ENCODE assay signal across 9 cellular contexts in genomic region chr13:99313473-99313872, GRCh38. TPM values are rescaled to one million over a fixed set of nuclear protein-coding genes. Genes with fewer than 3 reads are reported as not detected.
DNase-seq lines count a peak whose midpoint lies in the region; ATAC-seq and TF ChIP-seq lines count a peak whose summit lies in the region.
"Had no signal": no experiment of that assay in that cellular context is flagged by ENCODE, and none has a peak within 500 bp of the region (broad histone marks: within the 10 kb centered on the region; RNA-seq: fewer than 3 reads in every experiment).

No MANE protein-coding gene starts in this region.

- peak in 3 of 8 donors; percentile 38 to 52 (median 47) for ATAC-seq in heart right ventricle
- no peak for ATAC-seq in Right ventricle myocardium inferior
- no peak for ATAC-seq in left lung
- ATAC-seq in HG03342 (IDR thresholded peaks at IDR 0.05; ENCODE audit: unreplicated experiment) = no peak

- intact Hi-C loops in heart right ventricle (cut with DNase I) (no loop called here), Right ventricle myocardium inferior (cut with DNase I) (no loop called here), left lung (cut with DNase I) (no loop called here), transverse colon (cut with DNase I; ENCODE audit: low total_unique reads) (no loop called here)

- WGBS in heart right ventricle, 2 donors = 56 to 64% methylated on average over 3 of the region's 3 CpGs
- 67 to 72% methylated on average over 3 of the region's 3 CpGs for WGBS in transverse colon (ENCODE audit: low coverage in 1 of 2), 2 donors

- H3K9me3 ChIP-seq in heart right ventricle = no peaks in the 10 kb centered on the region
- no peaks in the 10 kb centered on the region for H3K9me3 ChIP-seq in adipocyte (ENCODE audit: control insufficient read depth, low read length)
- no peaks in the 10 kb centered on the region for H3K9me3 ChIP-seq in left lung
- no peaks in the 10 kb centered on the region for H3K9me3 ChIP-seq in transverse colon

- TF ChIP-seq CTCF in heart right ventricle (IDR thresholded peaks at IDR 0.05) (no peak), left lung (IDR thresholded peaks at IDR 0.05) (no peak), transverse colon (IDR thresholded peaks at IDR 0.05) (no peak)

- TF ChIP-seq POLR2A in transverse colon (IDR thresholded peaks at IDR 0.05) = no peak

- no peak for TF ChIP-seq EP300 in transverse colon (IDR thresholded peaks at IDR 0.05; ENCODE audit: low read depth)

- in situ Hi-C loops in transverse colon (cut with MboI; ENCODE audit: low pct_ligation_motif_present in 1 of 4, low pct_unique_long_range_greater_than_20kb in 1 of 4, low sequenced_read_pairs in 3 of 4) = no loop called here

- H3K27me3 ChIP-seq in heart right ventricle (no peaks in the 10 kb centered on the region), adipocyte (replicated peaks; ENCODE audit: control insufficient read depth, insufficient read depth, low read length) (no peaks in the 10 kb centered on the region), left lung (no peaks in the 10 kb centered on the region), transverse colon (no peaks in the 10 kb centered on the region)

- H3K4me1 ChIP-seq in heart right ventricle = peaks cover 0 to 78% (median 22%) of the 10 kb centered on the region in 9 donors
- H3K4me1 ChIP-seq in adipocyte (ENCODE audit: control insufficient read depth, insufficient read depth, low read length) = peaks cover 42% of the 10 kb centered on the region
- H3K4me1 ChIP-seq in left lung = peaks cover 0 to 69% of the 10 kb centered on the region in 2 donors
- H3K4me1 ChIP-seq in transverse colon = peaks cover 4 to 31% (median 18%) of the 10 kb centered on the region in 4 donors

- peak overlapping the region in 1 of 10 donors; percentile 10 for H3K4me3 ChIP-seq in heart right ventricle
- no peak overlapping the region for H3K4me3 ChIP-seq in adipocyte (ENCODE audit: low read length)
- H3K4me3 ChIP-seq in left lung = no peak overlapping the region
- no peak overlapping the region for H3K4me3 ChIP-seq in transverse colon

- DNase-seq in heart right ventricle = no peak
- DNase-seq in Right ventricle myocardium inferior (ENCODE audit: missing footprints) = no peak
- DNase-seq in adipocyte (ENCODE audit: low read depth) = peak; percentile 17
- no peak for DNase-seq in left lung
- DNase-seq in transverse colon = no peak
- no peak for DNase-seq in activated effector memory CD4-positive, alpha-beta T cell treated with Interleukin-2 at 50 U/mL for 16 hours
- no peak for DNase-seq in HPDE6-E6E7 (ENCODE audit: extremely low spot score)
- DNase-seq: NCI-H774 had no signal

- H3K36me3 ChIP-seq in heart right ventricle (peaks cover 0 to 40% (median 0%) of the 10 kb centered on the region in 9 donors), adipocyte (ENCODE audit: control insufficient read depth, insufficient read depth, low read length, severe bottlenecking) (peaks cover 3% of the 10 kb centered on the region), left lung (peaks cover 0 to 6% of the 10 kb centered on the region in 2 donors), transverse colon (no peaks in the 10 kb centered on the region)

- no peak overlapping the region for H3K9ac ChIP-seq in adipocyte (ENCODE audit: low read length)

- H3K27ac ChIP-seq in heart right ventricle (peak overlapping the region in 6 of 10 donors; percentile 9 to 89 (median 34)), left lung (peak overlapping the region; percentile 40 to 67), transverse colon (peak overlapping the region; percentile 37 to 64 (median 54))

RNA-seq across cellular contexts. Expression of gene GPR183, which starts 6.3 kb away (rescaled TPM):
- total RNA-seq in heart right ventricle = 1 to 10 TPM in 8 of 10 donors, under 1 TPM in 2; 0.49 to 8.6 (median 1.6) TPM
- 1 to 10 TPM; 2.2 to 2.6 TPM for polyA plus RNA-seq in heart right ventricle
- 2.7 TPM for total RNA-seq in Right ventricle myocardium inferior
- total RNA-seq in left lung = 10 to 100 TPM in 1 of 2 donors, 1 to 10 TPM in 1; 7.4 to 10.9 TPM
- total RNA-seq in transverse colon = 10 to 100 TPM in 1 of 4 donors, 1 to 10 TPM in 3; 3.0 to 14.6 (median 6.5) TPM

RNA-seq across cellular contexts. Expression of gene GPR18, which starts 55.3 kb away (rescaled TPM):
- total RNA-seq in heart right ventricle (under 1 TPM in 1 of 10 donors, not detected in 9; 0.95 TPM), Right ventricle myocardium inferior (not detected), left lung (under 1 TPM; 0.17 to 0.55 TPM), transverse colon (under 1 TPM in 2 of 4 donors, not detected in 2; 0.41 to 0.48 TPM)
- not detected for polyA plus RNA-seq in heart right ventricle
